In the genomic region with DNA sequence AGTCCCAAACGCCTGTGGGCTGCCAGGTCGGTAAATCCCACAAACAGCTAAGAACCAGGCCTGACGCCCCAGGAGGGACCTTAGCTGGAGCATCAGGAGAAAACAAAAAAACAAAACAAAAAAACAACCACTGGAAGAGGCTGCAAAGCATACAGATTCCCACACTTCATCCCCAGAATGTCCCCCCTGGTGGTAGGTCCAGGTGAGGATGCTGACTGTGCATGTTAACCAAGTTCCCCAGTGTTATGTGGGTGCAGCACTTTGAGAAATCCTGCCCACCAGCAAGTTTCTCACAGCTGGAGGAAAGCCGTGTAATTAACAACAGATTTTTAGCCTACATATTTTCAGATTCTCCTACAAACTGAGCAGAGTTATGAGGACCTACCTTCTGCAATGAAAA, we compare ENCODE assay signal across 11 cellular contexts. TPM values are rescaled to one million over a fixed set of nuclear protein-coding genes. Genes with fewer than 3 reads are reported as not detected.
A peak's percentile ranks its signal among the peaks of the same experiment; 100 is the strongest.
DNase-seq lines count a peak whose midpoint lies in the region; ATAC-seq and TF ChIP-seq lines count a peak whose summit lies in the region.
"Had no signal": no experiment of that assay in that cellular context is flagged by ENCODE, and none has a peak within 500 bp of the region (broad histone marks: within the 10 kb centered on the region; RNA-seq: fewer than 3 reads in every experiment).

No MANE protein-coding gene starts in this region.

- H3K9me2 ChIP-seq in DOHH2 (replicated peaks; ENCODE audit: control insufficient read depth, low read length) (no peaks in the 10 kb centered on the region), PC-3 (replicated peaks; ENCODE audit: low read length) (no peaks in the 10 kb centered on the region)

- no peak overlapping the region for H3K4me3 Mint-ChIP-seq in activated T-helper 2 cell treated with anti-CD3 and anti-CD28 coated beads, Interferon-gamma antibody, Interleukin-2, Interleukin-4, amounts not matched to agents 10 μg/mL and 5 μg/mL and 100 μg/mL, durations not matched to agents 14 hours and 24 hours and 36 hours (ENCODE audit: low read depth)

- H3K9me3 Mint-ChIP-seq in activated T-helper 2 cell treated with anti-CD3 and anti-CD28 coated beads, Interferon-gamma antibody, Interleukin-2, Interleukin-4, amounts not matched to agents 10 μg/mL and 5 μg/mL and 100 μg/mL, durations not matched to agents 14 hours and 24 hours and 36 hours: no peaks in the 10 kb centered on the region

- POLR2A ChIA-PET in AG04450 (lab: Yijun Ruan, JAX) (no interaction called here), PC-3 (lab: Charles Lee; ENCODE audit: unreplicated experiment) (no interaction called here)

- no peak for ATAC-seq in PC-3

- H3K4me3 ChIP-seq in AG04450 (ENCODE audit: low read depth, low read length) (no peak overlapping the region), DOHH2 (ENCODE audit: low read length) (no peak overlapping the region), PC-3 (ENCODE audit: low read length) (no peak overlapping the region), fibroblast of mammary gland (ENCODE audit: control insufficient read depth, low read depth, low read length) (no peak overlapping the region)
- H3K4me3 ChIP-seq: MG63 had no signal

- H3K9ac ChIP-seq in PC-3 (ENCODE audit: low read length): no peak overlapping the region

- H3K27ac ChIP-seq in AG04450 (ENCODE audit: low read depth, low read length) (no peak overlapping the region), DOHH2 (ENCODE audit: low read depth, low read length) (no peak overlapping the region), PC-3 (ENCODE audit: low read length) (no peak overlapping the region)

- CTCF ChIA-PET in AG04450 (lab: Charles Lee) (interaction anchor here (1.9 kb wide), 1 partner anchor 13 kb away, joined by 6 read pairs; no protein-coding TSS in a partner anchor), PC-3 (lab: Charles Lee) (no interaction called here)

- BruUV-seq in PC-3 (replicated peaks; lab: Mats Ljungman, UMichigan): no TSS peak

- no peaks in the 10 kb centered on the region for H3K79me2 ChIP-seq in DOHH2 (ENCODE audit: control insufficient read depth, low read length)
- H3K79me2 ChIP-seq in PC-3 (ENCODE audit: low read length): no peaks in the 10 kb centered on the region

- no peaks in the 10 kb centered on the region for H3K36me3 ChIP-seq in DOHH2 (ENCODE audit: control insufficient read depth, low read length)
- H3K36me3 ChIP-seq in PC-3 (ENCODE audit: low read depth, low read length): no peaks in the 10 kb centered on the region
- H3K36me3 ChIP-seq: MG63 had no signal

- H3K27ac Mint-ChIP-seq in activated T-helper 2 cell treated with anti-CD3 and anti-CD28 coated beads, Interferon-gamma antibody, Interleukin-2, Interleukin-4, amounts not matched to agents 10 μg/mL and 5 μg/mL and 100 μg/mL, durations not matched to agents 14 hours and 24 hours and 36 hours: no peak overlapping the region

- H3K4me1 ChIP-seq in DOHH2 (ENCODE audit: control insufficient read depth, low read length): no peaks in the 10 kb centered on the region
- H3K4me1 ChIP-seq in PC-3 (ENCODE audit: insufficient read depth, low read length): no peaks in the 10 kb centered on the region

- H3K9me3 ChIP-seq in AG04450 (ENCODE audit: control insufficient read depth, insufficient read depth, low read length): no peaks in the 10 kb centered on the region
- H3K9me3 ChIP-seq in DOHH2 (ENCODE audit: control insufficient read depth, insufficient read depth, low read length): no peaks in the 10 kb centered on the region
- H3K9me3 ChIP-seq in PC-3 (ENCODE audit: low read length): no peaks in the 10 kb centered on the region
- H3K9me3 ChIP-seq: MG63 had no signal

- TF ChIP-seq CTCF in AG04450 (IDR thresholded peaks at IDR 0.05; ENCODE audit: low read depth, low read length) (peak; percentile 28; the same call in 1 of the 2 replicates), DOHH2 (IDR thresholded peaks at IDR 0.05; ENCODE audit: low read depth, low read length, poor library complexity, severe bottlenecking) (peak; percentile 45), PC-3 (conservative IDR thresholded peaks at IDR 0.05; ENCODE audit: low read depth, low read length) (peak; percentile 42; the same call in 1 of the 2 replicates), fibroblast of mammary gland (conservative IDR thresholded peaks at IDR 0.05; ENCODE audit: control insufficient read depth, insufficient read depth, low read depth, low read length) (peak; percentile 30)

- DNase-seq in AG04450 (ENCODE audit: low read depth, low spot score) (no peak), PC-3 (no peak), fibroblast of mammary gland (ENCODE audit: low read depth) (no peak), NCI-H2029 treated with DMSO at 0.1 percent for 48 hours (lab: John Stamatoyannopoulos, UW) (no peak), NCI-H146 (lab: John Stamatoyannopoulos, UW) (no peak), HK-2 (ENCODE audit: unreplicated experiment) (no peak)
- no peak for DNase-seq in activated T-helper 2 cell treated with anti-CD3 and anti-CD28 coated beads, Interferon-gamma antibody, Interleukin-2, Interleukin-4, amounts not matched to agents 10 μg/mL and 5 μg/mL and 100 μg/mL, durations not matched to agents 14 hours and 24 hours and 36 hours (ENCODE audit: low spot score)
- DNase-seq: activated T-cell treated with anti-CD3 and anti-CD28 coated beads, Interleukin-2, amount 50 U/mL, for 48 hours; MG63; NK-92 treated with Interleukin-12 subunit alpha and Interleukin-12 subunit beta, amount 100 ng/mL, for 24 hours had no signal

- peaks cover 13% of the 10 kb centered on the region for H3K36me3 Mint-ChIP-seq in activated T-helper 2 cell treated with anti-CD3 and anti-CD28 coated beads, Interferon-gamma antibody, Interleukin-2, Interleukin-4, amounts not matched to agents 10 μg/mL and 5 μg/mL and 100 μg/mL, durations not matched to agents 14 hours and 24 hours and 36 hours (ENCODE audit: low read depth)

- H3K4me1 Mint-ChIP-seq in activated T-helper 2 cell treated with anti-CD3 and anti-CD28 coated beads, Interferon-gamma antibody, Interleukin-2, Interleukin-4, amounts not matched to agents 10 μg/mL and 5 μg/mL and 100 μg/mL, durations not matched to agents 14 hours and 24 hours and 36 hours (ENCODE audit: low read depth): peaks cover 19% of the 10 kb centered on the region

- H4K20me1 ChIP-seq in DOHH2 (ENCODE audit: control insufficient read depth, insufficient read depth, low read depth, low read length) (no peaks in the 10 kb centered on the region), PC-3 (ENCODE audit: low read length) (no peaks in the 10 kb centered on the region)

- H3K4me2 ChIP-seq in DOHH2 (ENCODE audit: low read length): no peak overlapping the region
- no peak overlapping the region for H3K4me2 ChIP-seq in PC-3 (ENCODE audit: low read length)

- no peaks in the 10 kb centered on the region for H3K27me3 ChIP-seq in AG04450 (ENCODE audit: control insufficient read depth, insufficient read depth, low read length)
- no peaks in the 10 kb centered on the region; the same call in 1 of the 2 replicates for H3K27me3 ChIP-seq in DOHH2 (ENCODE audit: control insufficient read depth, low read length)
- H3K27me3 ChIP-seq in PC-3 (ENCODE audit: low read length): no peaks in the 10 kb centered on the region
- H3K27me3 ChIP-seq: MG63 had no signal

- intact Hi-C loops in PC-3 (cut with micrococcal nuclease): no loop called here
- intact Hi-C loops in activated T-helper 2 cell treated with anti-CD3 and anti-CD28 coated beads, Interferon-gamma antibody, Interleukin-2, Interleukin-4, amounts not matched to agents 10 μg/mL and 5 μg/mL and 100 μg/mL, durations not matched to agents 14 hours and 24 hours and 36 hours (cut with micrococcal nuclease): no loop called here

- H3K27me3 Mint-ChIP-seq in activated T-helper 2 cell treated with anti-CD3 and anti-CD28 coated beads, Interferon-gamma antibody, Interleukin-2, Interleukin-4, amounts not matched to agents 10 μg/mL and 5 μg/mL and 100 μg/mL, durations not matched to agents 14 hours and 24 hours and 36 hours (ENCODE audit: low read depth): peaks cover 2% of the 10 kb centered on the region

- no peak overlapping the region for H2AFZ ChIP-seq in PC-3 (ENCODE audit: low read length)

- H3F3A ChIP-seq in DOHH2 (ENCODE audit: control insufficient read depth, insufficient read depth) (no peaks in the 10 kb centered on the region), PC-3 (ENCODE audit: low read length, unreplicated experiment) (no peaks in the 10 kb centered on the region)

RNA-seq across cellular contexts. Expression of a gene that starts 15.1 kb away (rescaled TPM):
- 22.3 and 26.8 TPM in 2 replicates for polyA plus RNA-seq in AG04450 (2011; rRNA removed)
- 13.1 and 16.2 TPM in 2 replicates for polyA minus RNA-seq in AG04450 (2011; rRNA and poly(A)+ RNA removed)
- 0.87 and 0.98 TPM in 2 replicates for total RNA-seq in PC-3 (2014; rRNA removed)
- total RNA-seq in activated T-helper 2 cell treated with anti-CD3 and anti-CD28 coated beads, Interferon-gamma antibody, Interleukin-2, Interleukin-4, amounts not matched to agents 10 μg/mL and 5 μg/mL and 100 μg/mL, durations not matched to agents 14 hours and 24 hours and 36 hours: 13.8 and 15.7 TPM in 2 replicates
